8 cellular contexts compared by ENCODE assay signal in genomic region chr2:118013221-118013723, GRCh38. TPM values are rescaled to one million over a fixed set of nuclear protein-coding genes. Genes with fewer than 3 reads are reported as not detected.
A peak's percentile ranks its signal among the peaks of the same experiment; 100 is the strongest.
DNase-seq lines count a peak whose midpoint lies in the region; ATAC-seq and TF ChIP-seq lines count a peak whose summit lies in the region.

No MANE protein-coding gene starts in this region.

- H3K27ac ChIP-seq in heart left ventricle: peak overlapping the region; percentile 82 to 98 (median 95)
- H3K27ac ChIP-seq in parathyroid adenoma: peak overlapping the region; percentile 80

- no peaks in the 10 kb centered on the region for H3K9me3 Mint-ChIP-seq in activated naive CD8-positive, alpha-beta T cell treated with anti-CD3 and anti-CD28 coated beads, Interleukin-2, amount 10 ng/mL, durations not matched to agents 7 days and 5 days

- H3K9me3 ChIP-seq in heart left ventricle (no peaks in the 10 kb centered on the region), parathyroid adenoma (ENCODE audit: control insufficient read depth, low read length) (no peaks in the 10 kb centered on the region)

- 0 to 1% (median 1%) methylated on average over 15 to 48 of the region's 48 CpGs for WGBS in heart left ventricle, 4 donors

- peak overlapping the region; percentile 86 for H3K4me3 ChIP-seq in AG09309 (ENCODE audit: control insufficient read depth, low read depth, low read length)
- H3K4me3 ChIP-seq in heart left ventricle: peak overlapping the region; percentile 79 to 100 (median 90)
- peak overlapping the region; percentile 60 for H3K4me3 ChIP-seq in parathyroid adenoma (ENCODE audit: low read depth, low read length)

- POLR2A ChIA-PET in activated naive CD8-positive, alpha-beta T cell treated with anti-CD3 and anti-CD28 coated beads, Interleukin-2, amount 10 ng/mL, durations not matched to agents 7 days and 5 days (lab: Charles Lee): interaction anchor here (1.0 to 1.7 kb wide), 5 partner anchors 10 to 199 kb away, joined by 3 to 12 read pairs (median 7); partner anchors contain the start of genes DDX18 and INSIG2

- H3K9ac ChIP-seq in parathyroid adenoma: peak overlapping the region; percentile 94

- peak overlapping the region; percentile 71 for H3K27ac Mint-ChIP-seq in activated naive CD8-positive, alpha-beta T cell treated with anti-CD3 and anti-CD28 coated beads, Interleukin-2, amount 10 ng/mL, durations not matched to agents 7 days and 5 days

- TF ChIP-seq CTCF in AG09309 (IDR thresholded peaks at IDR 0.05; ENCODE audit: control insufficient read depth, insufficient read depth, low read depth, low read length, missing control alignments) (peak; percentile 8), heart left ventricle (IDR thresholded peaks at IDR 0.05) (peak in 5 of 12 donors; percentile 4 to 36 (median 13)), parathyroid adenoma (IDR thresholded peaks at IDR 0.05) (no peak)

- ATAC-seq in GM18870 (IDR thresholded peaks at IDR 0.05; ENCODE audit: unreplicated experiment) (peak; percentile 32), HG03060 (IDR thresholded peaks at IDR 0.05; ENCODE audit: low read depth, unreplicated experiment) (peak; percentile 8), heart left ventricle (peak; percentile 39 to 71 (median 66))
- ATAC-seq in activated naive CD8-positive, alpha-beta T cell treated with anti-CD3 and anti-CD28 coated beads, Interleukin-2, amount 10 ng/mL, durations not matched to agents 7 days and 5 days (ENCODE audit: low read depth): peak; percentile 26

- H3K79me2 ChIP-seq in parathyroid adenoma: peaks cover 32% of the 10 kb centered on the region

- no peaks in the 10 kb centered on the region for H3K27me3 ChIP-seq in heart left ventricle
- H3K27me3 ChIP-seq in parathyroid adenoma (ENCODE audit: control insufficient read depth, insufficient read depth, low read length): no peaks in the 10 kb centered on the region

- peak overlapping the region; percentile 95 for H3K4me3 Mint-ChIP-seq in activated naive CD8-positive, alpha-beta T cell treated with anti-CD3 and anti-CD28 coated beads, Interleukin-2, amount 10 ng/mL, durations not matched to agents 7 days and 5 days

- peak overlapping the region; percentile 72 for H3K4me2 ChIP-seq in parathyroid adenoma (ENCODE audit: low read length)

- no peaks in the 10 kb centered on the region for H3K27me3 Mint-ChIP-seq in activated naive CD8-positive, alpha-beta T cell treated with anti-CD3 and anti-CD28 coated beads, Interleukin-2, amount 10 ng/mL, durations not matched to agents 7 days and 5 days

- H3K4me1 ChIP-seq in heart left ventricle (peaks cover 4 to 57% (median 28%) of the 10 kb centered on the region in 12 donors), parathyroid adenoma (peaks cover 9% of the 10 kb centered on the region)

- peaks cover 35% of the 10 kb centered on the region for H3K4me1 Mint-ChIP-seq in activated naive CD8-positive, alpha-beta T cell treated with anti-CD3 and anti-CD28 coated beads, Interleukin-2, amount 10 ng/mL, durations not matched to agents 7 days and 5 days

- DNase-seq in AG09309 (ENCODE audit: low read depth) (no peak), OCI-M1 (lab: John Stamatoyannopoulos, UW) (peak; percentile 61), heart left ventricle (peak; percentile 50 to 79 (median 60)), GDM1 (lab: John Stamatoyannopoulos, UW) (no peak)
- DNase-seq in activated naive CD8-positive, alpha-beta T cell treated with anti-CD3 and anti-CD28 coated beads, Interleukin-2, amount 10 ng/mL, durations not matched to agents 7 days and 5 days: peak; percentile 71

- intact Hi-C loops in heart left ventricle (cut with DNase I): loop anchor here in 2 of 10 donors (10.0 kb wide), 1 partner anchor 198 kb away; the partner anchor contains the start of gene DDX18 (in 2 of the 2)

- H3K36me3 Mint-ChIP-seq in activated naive CD8-positive, alpha-beta T cell treated with anti-CD3 and anti-CD28 coated beads, Interleukin-2, amount 10 ng/mL, durations not matched to agents 7 days and 5 days: peaks cover 6% of the 10 kb centered on the region

- H2AFZ ChIP-seq in parathyroid adenoma: peak overlapping the region; percentile 99

- H3K36me3 ChIP-seq in heart left ventricle (peaks cover 0 to 10% (median 4%) of the 10 kb centered on the region in 9 donors), parathyroid adenoma (ENCODE audit: control insufficient read depth, insufficient read depth, low read length) (no peaks in the 10 kb centered on the region)

- TF ChIP-seq POLR2A in heart left ventricle (IDR thresholded peaks at IDR 0.05): no peak

RNA-seq across cellular contexts. Expression of gene CCDC93, which starts 0.6 kb away (rescaled TPM):
- total RNA-seq in activated naive CD8-positive, alpha-beta T cell treated with anti-CD3 and anti-CD28 coated beads, Interleukin-2, amount 10 ng/mL, durations not matched to agents 7 days and 5 days: 10 to 100 TPM; 37.5 to 38.7 TPM
- 10 to 100 TPM; 15.6 to 47.6 (median 32.3) TPM for total RNA-seq in heart left ventricle
- 10 to 100 TPM; 11.0 to 17.6 TPM for polyA plus RNA-seq in heart left ventricle

Comparison
In these comparisons a context has a peak if more than half of its experiments do, and no peak if none do; other contexts are left out.
1. DNase-seq: peak in OCI-M1 (single experiment), activated naive CD8-positive, alpha-beta T cell treated with anti-CD3 and anti-CD28 coated beads, Interleukin-2, amount 10 ng/mL, durations not matched to agents 7 days and 5 days (single experiment) and heart left ventricle (5 of 5); none in AG09309 (single experiment) and GDM1 (single experiment).
2. ATAC-seq: peak in every context shown above with its lines; median percentile 66 in heart left ventricle; 32 in GM18870; 26 in activated naive CD8-positive, alpha-beta T cell treated with anti-CD3 and anti-CD28 coated beads, Interleukin-2, amount 10 ng/mL, durations not matched to agents 7 days and 5 days; 8 in HG03060.
3. Peak in every context shown above with its lines, with median percentiles within 50 percentile points of each other: H3K4me3 ChIP-seq.